ENCODE assay signal across 1 cellular context in genomic region chr2:28751102-28751955, GRCh38.
TF ChIP-seq lines count a peak whose summit lies in the region.

Gene PPP1CB (plus strand): TSS chr2:28751830. CDS start chr2:28752125, 295 bp downstream.

TF ChIP-seq in H1, 55 proteins besides CTCF, POLR2A, EP300 and RAD21 (continued from another document):
- TF ChIP-seq KDM4A (IDR thresholded peaks at IDR 0.05; ENCODE audit: low read depth, low read length, severe bottlenecking) (peak; percentile 95), KDM1A (IDR thresholded peaks at IDR 0.05; ENCODE audit: borderline replicate concordance, low read length) (peak; percentile 52; the same call in 1 of the 2 replicates), BACH1 (IDR thresholded peaks at IDR 0.05; ENCODE audit: low read length) (peak; percentile 67), FOSL1 (IDR thresholded peaks at IDR 0.05; ENCODE audit: insufficient read depth, low read depth, low read length) (no peak), PHF8 (conservative IDR thresholded peaks at IDR 0.05; ENCODE audit: low read depth, low read length) (peak; percentile 66; the same call in 1 of the 2 replicates), CREB1 (IDR thresholded peaks at IDR 0.05) (peak; percentile 86), NANOG (IDR thresholded peaks at IDR 0.05; ENCODE audit: insufficient read depth, low read depth, low read length, poor library complexity, severe bottlenecking) (peak; percentile 5), JUND (IDR thresholded peaks at IDR 0.05; ENCODE audit: low read length) (0 out of 2 replicates have a peak, but pooled peaks have one; percentile 4), MAX (IDR thresholded peaks at IDR 0.05) (peak; percentile 34), SIN3A (conservative IDR thresholded peaks at IDR 0.05 in 1 of 2, IDR thresholded peaks at IDR 0.05 in 1 of 2; ENCODE audit: low read depth in 1 of 2, low read length in 2 of 2) (0 out of 4 replicates have a peak, but pooled peaks of 1 of the 2 experiments have one; percentile 14), TCF12 (IDR thresholded peaks at IDR 0.05; ENCODE audit: low read depth, low read length) (no peak), NRF1 (IDR thresholded peaks at IDR 0.05; ENCODE audit: low read depth, low read length) (peak; percentile 75), HDAC2 (IDR thresholded peaks at IDR 0.05; ENCODE audit: borderline replicate concordance in 1 of 2, low read depth in 2 of 2, low read length in 2 of 2) (peak; percentile 20 to 87; a peak in 1 of 4 replicates)
TF ChIP-seq in H1: peak in this region for 14.
